In genomic region chr15:48642795-48643194, GRCh38 we compare ENCODE assay signal across 3 cellular contexts.
TF ChIP-seq lines count a peak whose summit lies in the region.

No MANE protein-coding gene starts in this region.

TF ChIP-seq in SK-N-SH, 30 proteins besides CTCF, POLR2A, EP300 and RAD21 (continued from another document):
- TF ChIP-seq GABPA (IDR thresholded peaks at IDR 0.05; ENCODE audit: low read depth) (no peak), IRF3 (IDR thresholded peaks at IDR 0.05; ENCODE audit: low read depth, low read length) (no peak)

TF ChIP-seq in SK-N-SH treated with all-trans-retinoic acid at 6 μM for 48 hours, 23 proteins besides CTCF, POLR2A, EP300 and RAD21 (continued from another document):
- TF ChIP-seq CREB5 (CRISPR knock-in tag; IDR thresholded peaks at IDR 0.05; ENCODE audit: low read depth) (no peak), OSR1 (CRISPR knock-in tag; IDR thresholded peaks at IDR 0.05) (no peak), TOX (CRISPR knock-in tag; IDR thresholded peaks at IDR 0.05; ENCODE audit: borderline replicate concordance) (no peak), ARNTL (CRISPR knock-in tag; IDR thresholded peaks at IDR 0.05; ENCODE audit: borderline replicate concordance, low read depth) (no peak), ZFP3 (CRISPR knock-in tag; IDR thresholded peaks at IDR 0.05) (no peak), BACH2 (CRISPR knock-in tag; IDR thresholded peaks at IDR 0.05; ENCODE audit: borderline replicate concordance) (no peak)

TF ChIP-seq in neural cell, 6 proteins besides CTCF, POLR2A, EP300 and RAD21 (continued from another document):
- no peak for TF ChIP-seq REST (IDR thresholded peaks at IDR 0.05; ENCODE audit: borderline replicate concordance)
